ENCODE assay signal across 1 cellular context in genomic region chr15:41558400-41559238, GRCh38.
A peak's percentile ranks its signal among the peaks of the same experiment; 100 is the strongest.
TF ChIP-seq lines count a peak whose summit lies in the region.

TYRO3 (plus strand) TSS chr15:41559212; CDS start chr15:41559258, 46 bp downstream.

TF ChIP-seq in HepG2, 621 proteins besides CTCF, POLR2A, EP300 and RAD21 (continued from another document and continues in another):
- TF ChIP-seq TMF1 (CRISPR knock-in tag; IDR thresholded peaks at IDR 0.05; ENCODE audit: low read depth), result 0 out of 2 replicates have a peak, but pooled peaks have one; percentile 26
- TF ChIP-seq PAX8 (CRISPR knock-in tag; IDR thresholded peaks at IDR 0.05; ENCODE audit: borderline replicate concordance), result no peak
- TF ChIP-seq CSRNP1 (CRISPR knock-in tag; IDR thresholded peaks at IDR 0.05), result no peak
- TF ChIP-seq ZIK1 (CRISPR knock-in tag; IDR thresholded peaks at IDR 0.05; ENCODE audit: borderline replicate concordance, low read depth), result no peak
- no peak for TF ChIP-seq SMARCE1 (IDR thresholded peaks at IDR 0.05; ENCODE audit: borderline replicate concordance)
- no peak for TF ChIP-seq ZNF619 (CRISPR knock-in tag; IDR thresholded peaks at IDR 0.05)
- no peak for TF ChIP-seq ARID4A (CRISPR knock-in tag; IDR thresholded peaks at IDR 0.05; ENCODE audit: borderline replicate concordance)
- TF ChIP-seq ZNF777 (CRISPR knock-in tag; IDR thresholded peaks at IDR 0.05), result 0 out of 2 replicates have a peak, but pooled peaks have one; percentile 55
- no peak for TF ChIP-seq ZBED4 (CRISPR knock-in tag; IDR thresholded peaks at IDR 0.05; ENCODE audit: borderline replicate concordance)
- no peak for TF ChIP-seq ZNF30 (CRISPR knock-in tag; IDR thresholded peaks at IDR 0.05)
- TF ChIP-seq SNAPC2 (CRISPR knock-in tag; IDR thresholded peaks at IDR 0.05), result no peak
- TF ChIP-seq ZNF280B (CRISPR knock-in tag; IDR thresholded peaks at IDR 0.05; ENCODE audit: borderline replicate concordance), result no peak
- no peak for TF ChIP-seq ZNF83 (CRISPR knock-in tag; IDR thresholded peaks at IDR 0.05; ENCODE audit: borderline replicate concordance)
- no peak for TF ChIP-seq ZNF547 (CRISPR knock-in tag; IDR thresholded peaks at IDR 0.05)
- TF ChIP-seq MNT (IDR thresholded peaks at IDR 0.05), result no peak
- no peak for TF ChIP-seq ZNF672 (CRISPR knock-in tag; IDR thresholded peaks at IDR 0.05)
- no peak for TF ChIP-seq FOSL1 (CRISPR knock-in tag; IDR thresholded peaks at IDR 0.05; ENCODE audit: borderline replicate concordance)
- no peak for TF ChIP-seq ZNF7 (CRISPR knock-in tag; IDR thresholded peaks at IDR 0.05)
- no peak for TF ChIP-seq ZNF792 (CRISPR knock-in tag; IDR thresholded peaks at IDR 0.05)
- TF ChIP-seq SNRNP70 (IDR thresholded peaks at IDR 0.05; ENCODE audit: low read depth, low read length), result no peak
- TF ChIP-seq ZSCAN21 (CRISPR knock-in tag; IDR thresholded peaks at IDR 0.05; ENCODE audit: borderline replicate concordance), result no peak
- no peak for TF ChIP-seq ZNF382 (CRISPR knock-in tag; IDR thresholded peaks at IDR 0.05; ENCODE audit: borderline replicate concordance)
- no peak for TF ChIP-seq AGO1 (IDR thresholded peaks at IDR 0.05; ENCODE audit: low read depth, low read length, poor library complexity, severe bottlenecking)
- 0 out of 2 replicates have a peak, but pooled peaks have one; percentile 17 for TF ChIP-seq MAZ (IDR thresholded peaks at IDR 0.05; ENCODE audit: borderline replicate concordance, low read depth, low read length)
- no peak for TF ChIP-seq MAZ (CRISPR knock-in tag; IDR thresholded peaks at IDR 0.05; ENCODE audit: low read depth)
- no peak for TF ChIP-seq LRRFIP1 (CRISPR knock-in tag; conservative IDR thresholded peaks at IDR 0.05)
- TF ChIP-seq SNAPC4 (CRISPR knock-in tag; IDR thresholded peaks at IDR 0.05), result no peak
- no peak for TF ChIP-seq NCOA2 (CRISPR knock-in tag; IDR thresholded peaks at IDR 0.05)
- TF ChIP-seq MXI1 (IDR thresholded peaks at IDR 0.05; ENCODE audit: borderline replicate concordance, low read depth, low read length), result no peak
- TF ChIP-seq SRF (IDR thresholded peaks at IDR 0.05; ENCODE audit: low read depth, low read length), result no peak
- no peak for TF ChIP-seq HIC2 (CRISPR knock-in tag; IDR thresholded peaks at IDR 0.05; ENCODE audit: low read depth)
- TF ChIP-seq YY1 (IDR thresholded peaks at IDR 0.05; ENCODE audit: insufficient read depth, insufficient replicate concordance, low read depth, low read length), result peak; percentile 13
- TF ChIP-seq E2F5 (CRISPR knock-in tag; conservative IDR thresholded peaks at IDR 0.05), result no peak
